In the genomic region with DNA sequence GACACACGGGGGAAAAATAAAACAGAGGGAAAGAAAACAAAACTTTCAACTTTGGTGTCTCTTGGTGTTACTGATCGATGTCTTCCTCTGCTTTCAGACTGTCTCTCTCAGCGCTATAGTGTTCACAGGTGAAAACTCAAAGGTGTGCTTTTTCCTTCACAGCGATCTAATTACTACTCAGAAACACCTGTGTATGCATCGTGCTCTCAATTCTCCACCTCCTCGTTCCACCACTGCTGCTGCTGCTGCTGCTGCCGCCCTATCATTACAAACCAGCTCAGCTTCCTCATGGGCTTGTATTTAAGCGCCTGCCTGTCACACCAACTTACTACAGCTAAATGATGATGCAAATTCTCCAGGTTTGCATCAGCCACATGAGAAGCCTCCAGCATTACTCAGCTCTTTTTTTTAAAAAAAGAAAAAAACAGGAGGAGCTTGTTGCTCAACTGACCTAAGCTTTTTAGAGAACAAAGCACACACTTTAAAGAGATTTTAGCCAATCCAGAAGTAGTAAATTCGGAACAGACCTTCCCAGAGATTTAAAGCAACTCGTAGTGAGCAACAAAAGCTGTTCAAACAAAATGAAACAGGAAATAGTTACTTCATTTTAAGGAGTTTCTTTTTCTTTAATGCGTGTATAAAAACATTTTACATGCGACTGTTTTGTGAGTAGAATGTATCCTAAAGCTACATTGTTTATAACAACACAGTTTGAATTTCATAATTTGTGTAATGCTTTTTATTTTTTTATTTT, we compare ENCODE assay signal across 1 cellular context.
TF ChIP-seq lines count a peak whose summit lies in the region.

A gene (minus strand): TSS at position 274 of the 754 bp plus-strand sequence. CDS start 280 bp downstream, outside the sequence.

TF ChIP-seq in K562, 482 proteins besides CTCF, POLR2A, EP300 and RAD21 (continued from another document and continues in another):
- TF ChIP-seq, protein P1, sequence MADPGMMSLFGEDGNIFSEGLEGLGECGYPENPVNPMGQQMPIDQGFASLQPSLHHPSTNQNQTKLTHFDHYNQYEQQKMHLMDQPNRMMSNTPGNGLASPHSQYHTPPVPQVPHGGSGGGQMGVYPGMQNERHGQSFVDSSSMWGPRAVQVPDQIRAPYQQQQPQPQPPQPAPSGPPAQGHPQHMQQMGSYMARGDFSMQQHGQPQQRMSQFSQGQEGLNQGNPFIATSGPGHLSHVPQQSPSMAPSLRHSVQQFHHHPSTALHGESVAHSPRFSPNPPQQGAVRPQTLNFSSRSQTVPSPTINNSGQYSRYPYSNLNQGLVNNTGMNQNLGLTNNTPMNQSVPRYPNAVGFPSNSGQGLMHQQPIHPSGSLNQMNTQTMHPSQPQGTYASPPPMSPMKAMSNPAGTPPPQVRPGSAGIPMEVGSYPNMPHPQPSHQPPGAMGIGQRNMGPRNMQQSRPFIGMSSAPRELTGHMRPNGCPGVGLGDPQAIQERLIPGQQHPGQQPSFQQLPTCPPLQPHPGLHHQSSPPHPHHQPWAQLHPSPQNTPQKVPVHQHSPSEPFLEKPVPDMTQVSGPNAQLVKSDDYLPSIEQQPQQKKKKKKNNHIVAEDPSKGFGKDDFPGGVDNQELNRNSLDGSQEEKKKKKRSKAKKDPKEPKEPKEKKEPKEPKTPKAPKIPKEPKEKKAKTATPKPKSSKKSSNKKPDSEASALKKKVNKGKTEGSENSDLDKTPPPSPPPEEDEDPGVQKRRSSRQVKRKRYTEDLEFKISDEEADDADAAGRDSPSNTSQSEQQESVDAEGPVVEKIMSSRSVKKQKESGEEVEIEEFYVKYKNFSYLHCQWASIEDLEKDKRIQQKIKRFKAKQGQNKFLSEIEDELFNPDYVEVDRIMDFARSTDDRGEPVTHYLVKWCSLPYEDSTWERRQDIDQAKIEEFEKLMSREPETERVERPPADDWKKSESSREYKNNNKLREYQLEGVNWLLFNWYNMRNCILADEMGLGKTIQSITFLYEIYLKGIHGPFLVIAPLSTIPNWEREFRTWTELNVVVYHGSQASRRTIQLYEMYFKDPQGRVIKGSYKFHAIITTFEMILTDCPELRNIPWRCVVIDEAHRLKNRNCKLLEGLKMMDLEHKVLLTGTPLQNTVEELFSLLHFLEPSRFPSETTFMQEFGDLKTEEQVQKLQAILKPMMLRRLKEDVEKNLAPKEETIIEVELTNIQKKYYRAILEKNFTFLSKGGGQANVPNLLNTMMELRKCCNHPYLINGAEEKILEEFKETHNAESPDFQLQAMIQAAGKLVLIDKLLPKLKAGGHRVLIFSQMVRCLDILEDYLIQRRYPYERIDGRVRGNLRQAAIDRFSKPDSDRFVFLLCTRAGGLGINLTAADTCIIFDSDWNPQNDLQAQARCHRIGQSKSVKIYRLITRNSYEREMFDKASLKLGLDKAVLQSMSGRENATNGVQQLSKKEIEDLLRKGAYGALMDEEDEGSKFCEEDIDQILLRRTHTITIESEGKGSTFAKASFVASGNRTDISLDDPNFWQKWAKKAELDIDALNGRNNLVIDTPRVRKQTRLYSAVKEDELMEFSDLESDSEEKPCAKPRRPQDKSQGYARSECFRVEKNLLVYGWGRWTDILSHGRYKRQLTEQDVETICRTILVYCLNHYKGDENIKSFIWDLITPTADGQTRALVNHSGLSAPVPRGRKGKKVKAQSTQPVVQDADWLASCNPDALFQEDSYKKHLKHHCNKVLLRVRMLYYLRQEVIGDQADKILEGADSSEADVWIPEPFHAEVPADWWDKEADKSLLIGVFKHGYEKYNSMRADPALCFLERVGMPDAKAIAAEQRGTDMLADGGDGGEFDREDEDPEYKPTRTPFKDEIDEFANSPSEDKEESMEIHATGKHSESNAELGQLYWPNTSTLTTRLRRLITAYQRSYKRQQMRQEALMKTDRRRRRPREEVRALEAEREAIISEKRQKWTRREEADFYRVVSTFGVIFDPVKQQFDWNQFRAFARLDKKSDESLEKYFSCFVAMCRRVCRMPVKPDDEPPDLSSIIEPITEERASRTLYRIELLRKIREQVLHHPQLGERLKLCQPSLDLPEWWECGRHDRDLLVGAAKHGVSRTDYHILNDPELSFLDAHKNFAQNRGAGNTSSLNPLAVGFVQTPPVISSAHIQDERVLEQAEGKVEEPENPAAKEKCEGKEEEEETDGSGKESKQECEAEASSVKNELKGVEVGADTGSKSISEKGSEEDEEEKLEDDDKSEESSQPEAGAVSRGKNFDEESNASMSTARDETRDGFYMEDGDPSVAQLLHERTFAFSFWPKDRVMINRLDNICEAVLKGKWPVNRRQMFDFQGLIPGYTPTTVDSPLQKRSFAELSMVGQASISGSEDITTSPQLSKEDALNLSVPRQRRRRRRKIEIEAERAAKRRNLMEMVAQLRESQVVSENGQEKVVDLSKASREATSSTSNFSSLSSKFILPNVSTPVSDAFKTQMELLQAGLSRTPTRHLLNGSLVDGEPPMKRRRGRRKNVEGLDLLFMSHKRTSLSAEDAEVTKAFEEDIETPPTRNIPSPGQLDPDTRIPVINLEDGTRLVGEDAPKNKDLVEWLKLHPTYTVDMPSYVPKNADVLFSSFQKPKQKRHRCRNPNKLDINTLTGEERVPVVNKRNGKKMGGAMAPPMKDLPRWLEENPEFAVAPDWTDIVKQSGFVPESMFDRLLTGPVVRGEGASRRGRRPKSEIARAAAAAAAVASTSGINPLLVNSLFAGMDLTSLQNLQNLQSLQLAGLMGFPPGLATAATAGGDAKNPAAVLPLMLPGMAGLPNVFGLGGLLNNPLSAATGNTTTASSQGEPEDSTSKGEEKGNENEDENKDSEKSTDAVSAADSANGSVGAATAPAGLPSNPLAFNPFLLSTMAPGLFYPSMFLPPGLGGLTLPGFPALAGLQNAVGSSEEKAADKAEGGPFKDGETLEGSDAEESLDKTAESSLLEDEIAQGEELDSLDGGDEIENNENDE (IDR thresholded peaks at IDR 0.05; ENCODE audit: low read depth, low read length), result no peak
- no peak for TF ChIP-seq NCOA2 (IDR thresholded peaks at IDR 0.05; ENCODE audit: partially characterized antibody in 2 of 2)
- TF ChIP-seq NR4A1 (CRISPR knock-in tag; IDR thresholded peaks at IDR 0.05), result no peak
- no peak for TF ChIP-seq NR4A1 (tag; IDR thresholded peaks at IDR 0.05)
- TF ChIP-seq ZNF76 (CRISPR knock-in tag; IDR thresholded peaks at IDR 0.05; ENCODE audit: borderline replicate concordance), result 0 out of 2 replicates have a peak, but pooled peaks have one; percentile 61
- peak; percentile 94; the same call in 1 of the 2 replicates for TF ChIP-seq FOXJ2 (tag; IDR thresholded peaks at IDR 0.05)
- no peak for TF ChIP-seq ZNF311 (CRISPR knock-in tag; IDR thresholded peaks at IDR 0.05)
- TF ChIP-seq TAF7 (tag; IDR thresholded peaks at IDR 0.05), result peak; percentile 95
- TF ChIP-seq, protein P2, sequence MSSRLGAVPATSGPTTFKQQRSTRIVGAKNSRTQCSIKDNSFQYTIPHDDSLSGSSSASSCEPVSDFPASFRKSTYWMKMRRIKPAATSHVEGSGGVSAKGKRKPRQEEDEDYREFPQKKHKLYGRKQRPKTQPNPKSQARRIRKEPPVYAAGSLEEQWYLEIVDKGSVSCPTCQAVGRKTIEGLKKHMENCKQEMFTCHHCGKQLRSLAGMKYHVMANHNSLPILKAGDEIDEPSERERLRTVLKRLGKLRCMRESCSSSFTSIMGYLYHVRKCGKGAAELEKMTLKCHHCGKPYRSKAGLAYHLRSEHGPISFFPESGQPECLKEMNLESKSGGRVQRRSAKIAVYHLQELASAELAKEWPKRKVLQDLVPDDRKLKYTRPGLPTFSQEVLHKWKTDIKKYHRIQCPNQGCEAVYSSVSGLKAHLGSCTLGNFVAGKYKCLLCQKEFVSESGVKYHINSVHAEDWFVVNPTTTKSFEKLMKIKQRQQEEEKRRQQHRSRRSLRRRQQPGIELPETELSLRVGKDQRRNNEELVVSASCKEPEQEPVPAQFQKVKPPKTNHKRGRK (tag; IDR thresholded peaks at IDR 0.05), result no peak
- TF ChIP-seq, protein P3, sequence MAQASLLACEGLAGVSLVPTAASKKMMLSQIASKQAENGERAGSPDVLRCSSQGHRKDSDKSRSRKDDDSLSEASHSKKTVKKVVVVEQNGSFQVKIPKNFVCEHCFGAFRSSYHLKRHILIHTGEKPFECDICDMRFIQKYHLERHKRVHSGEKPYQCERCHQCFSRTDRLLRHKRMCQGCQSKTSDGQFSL (CRISPR knock-in tag; IDR thresholded peaks at IDR 0.05), result no peak
- TF ChIP-seq, protein P3 (tag; IDR thresholded peaks at IDR 0.05), result no peak
- no peak; the same call in 1 of the 2 replicates for TF ChIP-seq HNRNPL (IDR thresholded peaks at IDR 0.05; ENCODE audit: low read depth, low read length)
- TF ChIP-seq PHF21A (IDR thresholded peaks at IDR 0.05; ENCODE audit: borderline replicate concordance, low read depth), result no peak
- no peak for TF ChIP-seq EGR1 (conservative IDR thresholded peaks at IDR 0.05)
- TF ChIP-seq HNRNPH1 (optimal IDR thresholded peaks at IDR 0.05; ENCODE audit: low read depth, low read length), result no peak
- peak; percentile 99 for TF ChIP-seq FOXM1 (IDR thresholded peaks at IDR 0.05; ENCODE audit: low read depth)
- TF ChIP-seq FOXM1 (CRISPR knock-in tag; IDR thresholded peaks at IDR 0.05; ENCODE audit: low read depth), result no peak
- peak in 1 of 3 experiments; percentile 60 for TF ChIP-seq YY1 (IDR thresholded peaks at IDR 0.05; ENCODE audit: borderline replicate concordance in 1 of 3, control insufficient read depth in 1 of 3, extremely low read depth in 1 of 3, insufficient read depth in 3 of 3, insufficient read length in 1 of 3, insufficient replicate concordance in 2 of 3, low read depth in 1 of 3, low read length in 2 of 3)
- no peak for TF ChIP-seq KLF16 (IDR thresholded peaks at IDR 0.05)
- TF ChIP-seq, protein P4, sequence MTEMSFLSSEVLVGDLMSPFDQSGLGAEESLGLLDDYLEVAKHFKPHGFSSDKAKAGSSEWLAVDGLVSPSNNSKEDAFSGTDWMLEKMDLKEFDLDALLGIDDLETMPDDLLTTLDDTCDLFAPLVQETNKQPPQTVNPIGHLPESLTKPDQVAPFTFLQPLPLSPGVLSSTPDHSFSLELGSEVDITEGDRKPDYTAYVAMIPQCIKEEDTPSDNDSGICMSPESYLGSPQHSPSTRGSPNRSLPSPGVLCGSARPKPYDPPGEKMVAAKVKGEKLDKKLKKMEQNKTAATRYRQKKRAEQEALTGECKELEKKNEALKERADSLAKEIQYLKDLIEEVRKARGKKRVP (CRISPR knock-in tag; IDR thresholded peaks at IDR 0.05), result peak; percentile 99
- TF ChIP-seq ZNF133 (CRISPR knock-in tag; IDR thresholded peaks at IDR 0.05), result no peak
- peak; percentile 97 for TF ChIP-seq EP400 (IDR thresholded peaks at IDR 0.05)
- TF ChIP-seq, protein P5, sequence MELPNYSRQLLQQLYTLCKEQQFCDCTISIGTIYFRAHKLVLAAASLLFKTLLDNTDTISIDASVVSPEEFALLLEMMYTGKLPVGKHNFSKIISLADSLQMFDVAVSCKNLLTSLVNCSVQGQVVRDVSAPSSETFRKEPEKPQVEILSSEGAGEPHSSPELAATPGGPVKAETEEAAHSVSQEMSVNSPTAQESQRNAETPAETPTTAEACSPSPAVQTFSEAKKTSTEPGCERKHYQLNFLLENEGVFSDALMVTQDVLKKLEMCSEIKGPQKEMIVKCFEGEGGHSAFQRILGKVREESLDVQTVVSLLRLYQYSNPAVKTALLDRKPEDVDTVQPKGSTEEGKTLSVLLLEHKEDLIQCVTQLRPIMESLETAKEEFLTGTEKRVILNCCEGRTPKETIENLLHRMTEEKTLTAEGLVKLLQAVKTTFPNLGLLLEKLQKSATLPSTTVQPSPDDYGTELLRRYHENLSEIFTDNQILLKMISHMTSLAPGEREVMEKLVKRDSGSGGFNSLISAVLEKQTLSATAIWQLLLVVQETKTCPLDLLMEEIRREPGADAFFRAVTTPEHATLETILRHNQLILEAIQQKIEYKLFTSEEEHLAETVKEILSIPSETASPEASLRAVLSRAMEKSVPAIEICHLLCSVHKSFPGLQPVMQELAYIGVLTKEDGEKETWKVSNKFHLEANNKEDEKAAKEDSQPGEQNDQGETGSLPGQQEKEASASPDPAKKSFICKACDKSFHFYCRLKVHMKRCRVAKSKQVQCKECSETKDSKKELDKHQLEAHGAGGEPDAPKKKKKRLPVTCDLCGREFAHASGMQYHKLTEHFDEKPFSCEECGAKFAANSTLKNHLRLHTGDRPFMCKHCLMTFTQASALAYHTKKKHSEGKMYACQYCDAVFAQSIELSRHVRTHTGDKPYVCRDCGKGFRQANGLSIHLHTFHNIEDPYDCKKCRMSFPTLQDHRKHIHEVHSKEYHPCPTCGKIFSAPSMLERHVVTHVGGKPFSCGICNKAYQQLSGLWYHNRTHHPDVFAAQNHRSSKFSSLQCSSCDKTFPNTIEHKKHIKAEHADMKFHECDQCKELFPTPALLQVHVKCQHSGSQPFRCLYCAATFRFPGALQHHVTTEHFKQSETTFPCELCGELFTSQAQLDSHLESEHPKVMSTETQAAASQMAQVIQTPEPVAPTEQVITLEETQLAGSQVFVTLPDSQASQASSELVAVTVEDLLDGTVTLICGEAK (IDR thresholded peaks at IDR 0.05), result 0 out of 2 replicates have a peak, but pooled peaks have one; percentile 28
- TF ChIP-seq, protein P5 (CRISPR knock-in tag; IDR thresholded peaks at IDR 0.05), result no peak
- peak in 1 of 2 experiments; percentile 71; a peak in 2 of 4 replicates for TF ChIP-seq KDM1A (IDR thresholded peaks at IDR 0.05)
- no peak for TF ChIP-seq SRSF9 (IDR thresholded peaks at IDR 0.05; ENCODE audit: borderline replicate concordance, low read depth, low read length)
- no peak for TF ChIP-seq E2F3 (CRISPR knock-in tag; IDR thresholded peaks at IDR 0.05)
